Comparison of ENCODE assay signal across 15 cellular contexts in the genomic region with DNA sequence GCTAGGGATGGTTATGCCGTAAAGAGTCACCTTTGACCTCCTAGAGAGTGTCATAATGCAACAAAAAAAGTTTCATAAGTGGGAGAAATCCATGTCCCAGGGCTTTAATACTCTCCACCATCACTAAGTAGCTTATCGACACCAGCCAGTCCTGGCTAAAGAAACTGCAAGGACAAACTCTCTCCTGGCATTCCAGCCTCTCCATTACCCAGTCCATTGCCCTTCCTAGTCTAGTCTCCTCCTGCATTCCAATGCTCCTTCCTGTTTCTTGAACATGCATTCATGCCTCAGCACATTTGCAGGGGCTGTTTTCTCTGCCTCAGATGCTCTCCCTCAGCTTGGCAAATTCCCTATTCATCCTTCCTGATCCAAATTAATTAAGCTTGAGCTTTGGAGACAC.
DNase-seq lines count a peak whose midpoint lies in the region; ATAC-seq and TF ChIP-seq lines count a peak whose summit lies in the region.
"Had no signal": no experiment of that assay in that cellular context is flagged by ENCODE, and none has a peak within 500 bp of the region (broad histone marks: within the 10 kb centered on the region; RNA-seq: fewer than 3 reads in every experiment).

No MANE protein-coding gene starts in this region.

- CTCF ChIA-PET in WTC11 (lab: Charles Lee): interaction anchor here (0.6 to 1.2 kb wide), 2 partner anchors 360 to 369 kb away, joined by 4 to 5 read pairs; no protein-coding TSS in a partner anchor
- CTCF ChIA-PET in A673 (lab: Charles Lee): no interaction called here

- POLR2A ChIA-PET in WTC11 (lab: Charles Lee): no interaction called here
- POLR2A ChIA-PET in A673 (lab: Charles Lee; ENCODE audit: low non-redundant PET): no interaction called here

- no TSS peak for BruUV-seq in A673 (replicated peaks; lab: Mats Ljungman, UMichigan)

- peak; percentile 83 for ATAC-seq in WTC11
- ATAC-seq in right cardiac atrium: peak; percentile 32 to 33
- ATAC-seq in HG02798 (IDR thresholded peaks at IDR 0.05; ENCODE audit: poor library complexity, unreplicated experiment): no peak
- ATAC-seq in HG03108 (IDR thresholded peaks at IDR 0.05; ENCODE audit: unreplicated experiment): no peak
- no peak for ATAC-seq in stimulated activated naive B cell treated with anti-CD40 and anti-IgM and Interleukin-4, amounts not matched to agents 10 μg/mL and 1 μg/mL and 100 μg/mL, for 72 hours (replicated peaks)
- ATAC-seq: activated naive CD4-positive, alpha-beta T cell treated with anti-CD3 and anti-CD28 coated beads, Interleukin-2, amount 50 U/mL, for 72 hours; foreskin keratinocyte had no signal

- H3K4me1 ChIP-seq in right cardiac atrium (ENCODE audit: control insufficient read depth, insufficient read depth, low read length) (peaks cover 3% of the 10 kb centered on the region), A673 (ENCODE audit: insufficient read depth, low read length, poor library complexity, severe bottlenecking) (no peaks in the 10 kb centered on the region)
- H3K4me1 ChIP-seq: Peyer's patch had no signal

- H3K27ac Mint-ChIP-seq in WTC11 (no peak overlapping the region), osteocyte (ENCODE audit: unreplicated experiment) (peak overlapping the region; percentile 61)
- no peak overlapping the region for H3K27ac Mint-ChIP-seq in stimulated activated naive B cell treated with anti-CD40 and anti-IgM and Interleukin-4, amounts not matched to agents 10 μg/mL and 1 μg/mL and 100 μg/mL, for 72 hours
- H3K27ac Mint-ChIP-seq: activated naive CD4-positive, alpha-beta T cell treated with anti-CD3 and anti-CD28 coated beads, Interleukin-2, amount 50 U/mL, for 72 hours; mesothelial cell of epicardium had no signal

- peak; percentile 72 for DNase-seq in EH (ENCODE audit: low read depth)
- no peak for DNase-seq in WTC11 (ENCODE audit: low spot score)
- no peak for DNase-seq in right cardiac atrium
- no peak for DNase-seq in osteocyte (ENCODE audit: extremely low spot score, unreplicated experiment)
- DNase-seq in A673 (ENCODE audit: low spot score): no peak
- DNase-seq in stimulated activated naive B cell treated with anti-CD40 and anti-IgM and Interleukin-4, amounts not matched to agents 10 μg/mL and 1 μg/mL and 100 μg/mL, for 72 hours: no peak
- DNase-seq: cortex of kidney, NCI-H2171 treated with DMSO at 0.1 percent for 48 hours had no signal

- H3K36me3 ChIP-seq in A673 (ENCODE audit: insufficient read depth, low read length, poor library complexity, severe bottlenecking): no peaks in the 10 kb centered on the region
- H3K36me3 ChIP-seq: Peyer's patch had no signal

- H3K9me3 ChIP-seq in right cardiac atrium (ENCODE audit: control insufficient read depth, low read length): no peaks in the 10 kb centered on the region
- peaks cover 4% of the 10 kb centered on the region for H3K9me3 ChIP-seq in A673 (ENCODE audit: low read depth, low read length, poor library complexity, severe bottlenecking)
- H3K9me3 ChIP-seq: Peyer's patch had no signal

- H3K4me1 Mint-ChIP-seq in WTC11 (peaks cover 8% of the 10 kb centered on the region), osteocyte (ENCODE audit: unreplicated experiment) (peaks cover 31% of the 10 kb centered on the region)
- H3K4me1 Mint-ChIP-seq in stimulated activated naive B cell treated with anti-CD40 and anti-IgM and Interleukin-4, amounts not matched to agents 10 μg/mL and 1 μg/mL and 100 μg/mL, for 72 hours: peaks cover 0 to 2% of the 10 kb centered on the region in 2 donors

- no peak overlapping the region for H3K4me3 Mint-ChIP-seq in WTC11
- H3K4me3 Mint-ChIP-seq in osteocyte (ENCODE audit: unreplicated experiment): no peak overlapping the region
- H3K4me3 Mint-ChIP-seq in stimulated activated naive B cell treated with anti-CD40 and anti-IgM and Interleukin-4, amounts not matched to agents 10 μg/mL and 1 μg/mL and 100 μg/mL, for 72 hours: no peak overlapping the region
- H3K4me3 Mint-ChIP-seq: mesothelial cell of epicardium had no signal

- intact Hi-C loops in right cardiac atrium (cut with DNase I): no loop called here
- intact Hi-C loops in A673 (cut with micrococcal nuclease; ENCODE audit: unreplicated experiment): no loop called here

- H3K27ac ChIP-seq in right cardiac atrium (ENCODE audit: low read length): peak overlapping the region; percentile 94
- no peak overlapping the region for H3K27ac ChIP-seq in A673 (ENCODE audit: low read depth, low read length, poor library complexity, severe bottlenecking)
- H3K27ac ChIP-seq: foreskin keratinocyte, KMS-11 had no signal

- no peaks in the 10 kb centered on the region for H3K36me3 Mint-ChIP-seq in WTC11
- H3K36me3 Mint-ChIP-seq in osteocyte (ENCODE audit: unreplicated experiment): no peaks in the 10 kb centered on the region
- H3K36me3 Mint-ChIP-seq in stimulated activated naive B cell treated with anti-CD40 and anti-IgM and Interleukin-4, amounts not matched to agents 10 μg/mL and 1 μg/mL and 100 μg/mL, for 72 hours: no peaks in the 10 kb centered on the region
- H3K36me3 Mint-ChIP-seq: activated naive CD4-positive, alpha-beta T cell treated with anti-CD3 and anti-CD28 coated beads, Interleukin-2, amount 50 U/mL, for 72 hours; mesothelial cell of epicardium had no signal

- H3K4me3 ChIP-seq in right cardiac atrium (ENCODE audit: low read length) (no peak overlapping the region), A673 (ENCODE audit: low read depth, low read length, poor library complexity, severe bottlenecking) (no peak overlapping the region)
- H3K4me3 ChIP-seq: Peyer's patch had no signal

- no peak for TF ChIP-seq CTCF in WTC11 (IDR thresholded peaks at IDR 0.05)
- no peak for TF ChIP-seq CTCF in osteocyte (IDR thresholded peaks at IDR 0.05)
- no peak for TF ChIP-seq CTCF in A673 (conservative IDR thresholded peaks at IDR 0.05; ENCODE audit: low read depth, low read length)

- H3K9me3 Mint-ChIP-seq in WTC11 (no peaks in the 10 kb centered on the region), osteocyte (ENCODE audit: unreplicated experiment) (no peaks in the 10 kb centered on the region)
- H3K9me3 Mint-ChIP-seq in stimulated activated naive B cell treated with anti-CD40 and anti-IgM and Interleukin-4, amounts not matched to agents 10 μg/mL and 1 μg/mL and 100 μg/mL, for 72 hours: peaks cover 4 to 5% of the 10 kb centered on the region in 2 donors
- H3K9me3 Mint-ChIP-seq: mesothelial cell of epicardium had no signal

- H3K27me3 ChIP-seq in right cardiac atrium (ENCODE audit: control insufficient read depth, insufficient read depth): no peaks in the 10 kb centered on the region
- H3K27me3 ChIP-seq in A673 (replicated peaks; ENCODE audit: insufficient read depth, low read depth, low read length, poor library complexity): no peaks in the 10 kb centered on the region
- H3K27me3 ChIP-seq: foreskin keratinocyte, Peyer's patch had no signal

- 61% methylated on average over 2 of the region's 2 CpGs for WGBS in right cardiac atrium

- H3K27me3 Mint-ChIP-seq in WTC11 (ENCODE audit: low read depth) (no peaks in the 10 kb centered on the region), osteocyte (ENCODE audit: unreplicated experiment) (no peaks in the 10 kb centered on the region)
- H3K27me3 Mint-ChIP-seq in stimulated activated naive B cell treated with anti-CD40 and anti-IgM and Interleukin-4, amounts not matched to agents 10 μg/mL and 1 μg/mL and 100 μg/mL, for 72 hours: no peaks in the 10 kb centered on the region

TF ChIP-seq in WTC11, 78 proteins besides CTCF, POLR2A, EP300 and RAD21 (continues in another document):
- no peak for TF ChIP-seq CREB1 (CRISPR knock-in tag; IDR thresholded peaks at IDR 0.05)
- TF ChIP-seq, protein P1, sequence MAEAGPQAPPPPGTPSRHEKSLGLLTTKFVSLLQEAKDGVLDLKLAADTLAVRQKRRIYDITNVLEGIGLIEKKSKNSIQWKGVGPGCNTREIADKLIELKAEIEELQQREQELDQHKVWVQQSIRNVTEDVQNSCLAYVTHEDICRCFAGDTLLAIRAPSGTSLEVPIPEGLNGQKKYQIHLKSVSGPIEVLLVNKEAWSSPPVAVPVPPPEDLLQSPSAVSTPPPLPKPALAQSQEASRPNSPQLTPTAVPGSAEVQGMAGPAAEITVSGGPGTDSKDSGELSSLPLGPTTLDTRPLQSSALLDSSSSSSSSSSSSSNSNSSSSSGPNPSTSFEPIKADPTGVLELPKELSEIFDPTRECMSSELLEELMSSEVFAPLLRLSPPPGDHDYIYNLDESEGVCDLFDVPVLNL (CRISPR knock-in tag; IDR thresholded peaks at IDR 0.05; ENCODE audit: borderline replicate concordance, low read depth): no peak
- TF ChIP-seq KAT7 (CRISPR knock-in tag; IDR thresholded peaks at IDR 0.05; ENCODE audit: borderline replicate concordance): no peak
- TF ChIP-seq ZBTB21 (CRISPR knock-in tag; IDR thresholded peaks at IDR 0.05; ENCODE audit: borderline replicate concordance): no peak
- no peak for TF ChIP-seq NFATC4 (CRISPR knock-in tag; IDR thresholded peaks at IDR 0.05)
- TF ChIP-seq TP53 (CRISPR knock-in tag; IDR thresholded peaks at IDR 0.05): no peak
- TF ChIP-seq JAZF1 (CRISPR knock-in tag; IDR thresholded peaks at IDR 0.05): no peak
- TF ChIP-seq AR (CRISPR knock-in tag; IDR thresholded peaks at IDR 0.05): no peak

Comparison
In these comparisons a context has a peak if more than half of its experiments do, and no peak if none do; other contexts are left out.
1. ATAC-seq: peak in WTC11 (single experiment) and right cardiac atrium (2 of 2); none in HG02798 (single experiment), HG03108 (single experiment) and stimulated activated naive B cell treated with anti-CD40 and anti-IgM and Interleukin-4, amounts not matched to agents 10 μg/mL and 1 μg/mL and 100 μg/mL, for 72 hours (0 of 2).